In the genomic region with DNA sequence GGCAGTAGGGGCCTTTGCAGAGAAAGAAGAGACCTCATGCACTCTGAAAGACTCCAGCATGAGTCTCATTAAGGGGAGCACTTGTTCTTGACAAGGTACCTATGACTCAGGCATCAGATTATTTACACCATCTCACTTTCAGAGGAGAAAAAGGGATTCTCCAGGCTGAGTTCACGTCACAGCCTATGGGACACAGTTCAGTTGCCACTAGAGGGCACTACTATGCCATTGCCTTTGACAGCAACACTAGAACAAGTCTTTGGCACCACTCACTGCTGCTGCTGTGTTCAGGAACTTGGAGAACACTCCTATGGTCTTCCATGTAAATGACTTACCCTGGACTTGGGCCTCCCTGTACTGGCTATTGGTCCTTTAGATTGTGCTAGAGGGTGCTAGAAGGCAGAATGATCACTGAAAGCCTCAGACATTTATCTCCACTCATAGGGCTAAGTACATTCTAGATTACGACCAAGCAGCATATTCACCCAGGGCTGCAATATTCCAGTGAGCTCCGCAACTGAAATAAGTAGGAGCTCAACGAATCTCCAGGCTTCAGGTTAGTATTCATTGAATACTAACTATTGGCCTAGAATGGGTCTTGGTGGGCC, we compare ENCODE assay signal across 8 cellular contexts.
DNase-seq lines count a peak whose midpoint lies in the region; TF ChIP-seq lines count a peak whose summit lies in the region.

No MANE protein-coding gene starts in this region.

- no peak overlapping the region for H3K27ac Mint-ChIP-seq in neural progenitor cell

- no peaks in the 10 kb centered on the region for H4K20me1 ChIP-seq in neural progenitor cell (ENCODE audit: low read depth)

- no peak overlapping the region for H3K27ac ChIP-seq in A673 (ENCODE audit: low read depth, low read length, poor library complexity, severe bottlenecking)
- H3K27ac ChIP-seq in epithelial cell of prostate, result no peak overlapping the region
- no peak overlapping the region for H3K27ac ChIP-seq in neural progenitor cell

- no peaks in the 10 kb centered on the region for H3F3A ChIP-seq in neural progenitor cell (ENCODE audit: low read depth)

- intact Hi-C loops in A673 (cut with micrococcal nuclease; ENCODE audit: unreplicated experiment), result no loop called here

- POLR2A ChIA-PET in A673 (lab: Charles Lee; ENCODE audit: low non-redundant PET), result no interaction called here

- H3K4me3 ChIP-seq in A673 (ENCODE audit: low read depth, low read length, poor library complexity, severe bottlenecking) (no peak overlapping the region), GM12865 (ENCODE audit: low read depth, low read length) (no peak overlapping the region), neural progenitor cell (no peak overlapping the region)
- no peak overlapping the region for H3K4me3 ChIP-seq in Jurkat, Clone E6-1 (ENCODE audit: low read length)

- no peak overlapping the region for H3K4me2 ChIP-seq in neural progenitor cell

- no peaks in the 10 kb centered on the region for H3K36me3 ChIP-seq in A673 (ENCODE audit: insufficient read depth, low read length, poor library complexity, severe bottlenecking)
- no peaks in the 10 kb centered on the region for H3K36me3 ChIP-seq in neural progenitor cell

- no peaks in the 10 kb centered on the region for H3K27me3 ChIP-seq in A673 (replicated peaks; ENCODE audit: insufficient read depth, low read depth, low read length, poor library complexity)
- H3K27me3 ChIP-seq in neural progenitor cell, result no peaks in the 10 kb centered on the region

- H3K9ac ChIP-seq in neural progenitor cell, result no peak overlapping the region

- H3K9me3 ChIP-seq in A673 (ENCODE audit: low read depth, low read length, poor library complexity, severe bottlenecking) (no peaks in the 10 kb centered on the region), neural progenitor cell (ENCODE audit: low read depth) (no peaks in the 10 kb centered on the region)

- TF ChIP-seq CTCF in A673 (conservative IDR thresholded peaks at IDR 0.05; ENCODE audit: low read depth, low read length) (peak; percentile 76), GM12865 (IDR thresholded peaks at IDR 0.05; ENCODE audit: insufficient read depth, low read depth, low read length, missing control alignments) (peak; percentile 63), neural progenitor cell (IDR thresholded peaks at IDR 0.05) (peak; percentile 82)

- DNase-seq in A673 (ENCODE audit: low spot score) (peak; percentile 72), GM12865 (ENCODE audit: low read depth) (peak; percentile 43), RPMI7951 (ENCODE audit: low read depth) (peak; percentile 43), epithelial cell of prostate (ENCODE audit: low read depth, low spot score) (peak; percentile 57), neural progenitor cell (ENCODE audit: low spot score) (peak; percentile 87), NCI-H2227 (lab: John Stamatoyannopoulos, UW; ENCODE audit: unreplicated experiment) (no peak)
- DNase-seq in Jurkat, Clone E6-1 (ENCODE audit: low read depth, low spot score), result peak; percentile 45
- no peak for DNase-seq in effector CD8-positive, alpha-beta T cell (lab: John Stamatoyannopoulos, UW)

- BruUV-seq in A673 (replicated peaks; lab: Mats Ljungman, UMichigan), result no TSS peak

- no peaks in the 10 kb centered on the region for H3K79me2 ChIP-seq in neural progenitor cell (ENCODE audit: low read depth)

- H3K27me3 Mint-ChIP-seq in neural progenitor cell (ENCODE audit: insufficient read depth, low read depth), result no peaks in the 10 kb centered on the region

- no peaks in the 10 kb centered on the region for H3K36me3 Mint-ChIP-seq in neural progenitor cell

- no peaks in the 10 kb centered on the region for H3K9me3 Mint-ChIP-seq in neural progenitor cell

- no peaks in the 10 kb centered on the region for H3K4me1 ChIP-seq in A673 (ENCODE audit: insufficient read depth, low read length, poor library complexity, severe bottlenecking)
- no peaks in the 10 kb centered on the region for H3K4me1 ChIP-seq in neural progenitor cell

- H2AFZ ChIP-seq in neural progenitor cell (replicated peaks), result peak overlapping the region; percentile 17

- H3K4me1 Mint-ChIP-seq in neural progenitor cell, result peaks cover 7% of the 10 kb centered on the region

- H3K4me3 Mint-ChIP-seq in neural progenitor cell, result no peak overlapping the region

- CTCF ChIA-PET in A673 (lab: Charles Lee), result no interaction called here

Comparison
In these comparisons a context has a peak if more than half of its experiments do, and no peak if none do; other contexts are left out.
1. DNase-seq: peak in A673 (single experiment), GM12865 (single experiment), Jurkat, Clone E6-1 (single experiment), RPMI7951 (single experiment), epithelial cell of prostate (single experiment) and neural progenitor cell (single experiment); none in effector CD8-positive, alpha-beta T cell (single experiment) and NCI-H2227 (single experiment).
2. Peak in every context shown above with its lines, with median percentiles within 50 percentile points of each other: CTCF ChIP-seq.